ENCODE assay signal across 16 cellular contexts in genomic region chr14:63598821-63599220, GRCh38.
"Had no signal": no experiment of that assay in that cellular context is flagged by ENCODE, and none has a peak within 500 bp of the region (broad histone marks: within the 10 kb centered on the region; RNA-seq: fewer than 3 reads in every experiment).

No MANE protein-coding gene starts in this region.

- H3K4me3 Mint-ChIP-seq: activated CD4-positive, alpha-beta T cell treated with anti-CD3 and anti-CD28 coated beads, Interleukin-2, amount 10 ng/mL, durations not matched to agents 24 days and 14 days; activated CD8-positive, alpha-beta T cell treated with anti-CD3 and anti-CD28 coated beads, Interleukin-2, amount 10 ng/mL, durations not matched to agents 7 days and 5 days; activated T-cell treated with anti-CD3 and anti-CD28 coated beads, Interleukin-2, amount 50 U/mL, for 24 hours; naive thymus-derived CD8-positive, alpha-beta T cell; stimulated activated naive B cell treated with anti-CD40 and anti-IgM and Interleukin-4, amounts not matched to agents 10 μg/mL and 1 μg/mL and 100 μg/mL, for 72 hours; T-helper 1 cell treated with Interleukin-12 subunit alpha and Interleukin-12 subunit beta and Interleukin-4 antibody, amounts not matched to agents 30 μg/mL and 1 μg/mL, for 36 hours had no signal

- ATAC-seq: activated CD8-positive, alpha-beta T cell treated with anti-CD3 and anti-CD28 coated beads, Interleukin-2, amount 10 ng/mL, durations not matched to agents 7 days and 5 days; naive thymus-derived CD8-positive, alpha-beta T cell; pancreas; stimulated activated naive B cell treated with anti-CD40 and anti-IgM and Interleukin-4, amounts not matched to agents 10 μg/mL and 1 μg/mL and 100 μg/mL, for 72 hours had no signal

- H3K4me1 ChIP-seq: pancreas, sigmoid colon, tibial artery had no signal

- H3K27ac ChIP-seq: pancreas, sigmoid colon, tibial artery had no signal

- H3K27ac Mint-ChIP-seq: activated CD4-positive, alpha-beta T cell treated with anti-CD3 and anti-CD28 coated beads, Interleukin-2, amount 10 ng/mL, durations not matched to agents 24 days and 14 days; activated CD8-positive, alpha-beta T cell treated with anti-CD3 and anti-CD28 coated beads, Interleukin-2, amount 10 ng/mL, durations not matched to agents 7 days and 5 days; activated T-cell treated with anti-CD3 and anti-CD28 coated beads, Interleukin-2, amount 50 U/mL, for 24 hours; activated T-helper 2 cell treated with anti-CD3 and anti-CD28 coated beads, Interferon-gamma antibody, Interleukin-2, Interleukin-4, amounts not matched to agents 10 μg/mL and 5 μg/mL and 100 μg/mL, durations not matched to agents 14 hours and 24 hours and 36 hours; stimulated activated naive B cell treated with anti-CD40 and anti-IgM and Interleukin-4, amounts not matched to agents 10 μg/mL and 1 μg/mL and 100 μg/mL, for 72 hours; T-helper 1 cell treated with Interleukin-12 subunit alpha and Interleukin-12 subunit beta and Interleukin-4 antibody, amounts not matched to agents 30 μg/mL and 1 μg/mL, for 36 hours had no signal

- H3K27me3 ChIP-seq: pancreas, sigmoid colon, tibial artery had no signal

- H3K9me3 ChIP-seq: pancreas had no signal

- DNase-seq: activated CD4-positive, alpha-beta T cell treated with anti-CD3 and anti-CD28 coated beads, Interleukin-2, amount 10 ng/mL, durations not matched to agents 24 days and 14 days; activated CD8-positive, alpha-beta T cell treated with anti-CD3 and anti-CD28 coated beads, Interleukin-2, amount 10 ng/mL, durations not matched to agents 7 days and 5 days; activated naive CD4-positive, alpha-beta T cell treated with Interleukin-2 at 50 U/mL for 16 hours; activated T-cell treated with anti-CD3 and anti-CD28 coated beads, Interleukin-2, amount 50 U/mL, for 24 hours; cerebellar nuclear complex; effector CD8-positive, alpha-beta T cell; foreskin fibroblast; mesendoderm; naive thymus-derived CD8-positive, alpha-beta T cell; pancreas; sigmoid colon; stimulated activated CD4-positive, alpha-beta T cell treated with anti-CD3 and anti-CD28 coated beads, Interleukin-4, amount 100 ng/mL, for 24 hours; stimulated activated naive B cell treated with anti-CD40 and anti-IgM and Interleukin-4, amounts not matched to agents 10 μg/mL and 1 μg/mL and 100 μg/mL, for 72 hours; tibial artery had no signal

- H3K4me1 Mint-ChIP-seq: activated CD4-positive, alpha-beta T cell treated with anti-CD3 and anti-CD28 coated beads, Interleukin-2, amount 10 ng/mL, durations not matched to agents 24 days and 14 days had no signal

- H3K4me3 ChIP-seq: pancreas, sigmoid colon, tibial artery had no signal

- H3K27me3 Mint-ChIP-seq: activated CD4-positive, alpha-beta T cell treated with anti-CD3 and anti-CD28 coated beads, Interleukin-2, amount 10 ng/mL, durations not matched to agents 24 days and 14 days; activated T-cell treated with anti-CD3 and anti-CD28 coated beads, Interleukin-2, amount 50 U/mL, for 24 hours; naive thymus-derived CD8-positive, alpha-beta T cell; stimulated activated naive B cell treated with anti-CD40 and anti-IgM and Interleukin-4, amounts not matched to agents 10 μg/mL and 1 μg/mL and 100 μg/mL, for 72 hours had no signal
